Comparison of ENCODE assay signal across 12 cellular contexts in genomic region chr11:126336646-126337045, GRCh38. TPM values are rescaled to one million over a fixed set of nuclear protein-coding genes. Genes with fewer than 3 reads are reported as not detected.
DNase-seq lines count a peak whose midpoint lies in the region; ATAC-seq and TF ChIP-seq lines count a peak whose summit lies in the region.
"Had no signal": no experiment of that assay in that cellular context is flagged by ENCODE, and none has a peak within 500 bp of the region (broad histone marks: within the 10 kb centered on the region; RNA-seq: fewer than 3 reads in every experiment).

No MANE protein-coding gene starts in this region.

- 73% methylated on average over 2 of the region's 8 CpGs for WGBS in suprapubic skin

- H3K36me3 Mint-ChIP-seq in activated naive CD4-positive, alpha-beta T cell treated with anti-CD3 and anti-CD28 coated beads, Interleukin-2, amount 50 U/mL, for 72 hours, result no peaks in the 10 kb centered on the region

- ATAC-seq in activated naive CD4-positive, alpha-beta T cell treated with anti-CD3 and anti-CD28 coated beads, Interleukin-2, amount 50 U/mL, for 72 hours, result no peak
- ATAC-seq in RWPE2 (ENCODE audit: low read depth) (no peak), HG03095 (IDR thresholded peaks at IDR 0.05; ENCODE audit: unreplicated experiment) (no peak), HG02840 (IDR thresholded peaks at IDR 0.05; ENCODE audit: low FRiP score, unreplicated experiment) (no peak)

- no peak overlapping the region for H3K27ac ChIP-seq in RWPE2 (ENCODE audit: poor library complexity, severe bottlenecking)
- no peak overlapping the region for H3K27ac ChIP-seq in suprapubic skin

- TF ChIP-seq EP300 in suprapubic skin (IDR thresholded peaks at IDR 0.05), result no peak

- H3K9me3 ChIP-seq in RWPE2 (ENCODE audit: severe bottlenecking), result no peaks in the 10 kb centered on the region
- no peaks in the 10 kb centered on the region for H3K9me3 ChIP-seq in suprapubic skin
- H3K9me3 ChIP-seq: esophagus squamous epithelium had no signal

- H3K36me3 ChIP-seq in RWPE2 (ENCODE audit: low read depth), result peaks cover 6% of the 10 kb centered on the region; the same call in 1 of the 2 replicates
- peaks cover 28% of the 10 kb centered on the region for H3K36me3 ChIP-seq in suprapubic skin

- H3K9me3 Mint-ChIP-seq in activated naive CD4-positive, alpha-beta T cell treated with anti-CD3 and anti-CD28 coated beads, Interleukin-2, amount 50 U/mL, for 72 hours, result no peaks in the 10 kb centered on the region

- H3K4me3 ChIP-seq in RWPE2 (ENCODE audit: severe bottlenecking) (no peak overlapping the region), suprapubic skin (no peak overlapping the region)
- H3K4me3 ChIP-seq: esophagus squamous epithelium had no signal

- no peak for TF ChIP-seq POLR2A in suprapubic skin (IDR thresholded peaks at IDR 0.05)

- TF ChIP-seq CTCF in RWPE2 (IDR thresholded peaks at IDR 0.05; ENCODE audit: poor library complexity, severe bottlenecking) (no peak), suprapubic skin (IDR thresholded peaks at IDR 0.05) (no peak)

- no peak for DNase-seq in activated naive CD4-positive, alpha-beta T cell treated with anti-CD3 and anti-CD28 coated beads, Interleukin-2, amount 50 U/mL, for 72 hours (ENCODE audit: low spot score in 2 of 2)
- no peak for DNase-seq in activated naive CD4-positive, alpha-beta T cell (lab: John Stamatoyannopoulos, UW)
- DNase-seq in RWPE2 (ENCODE audit: low spot score) (peak; percentile 36), islet precursor cell (peak; percentile 75), suprapubic skin (ENCODE audit: low spot score in 2 of 2) (peak; percentile 56 to 61)
- no peak for DNase-seq in stimulated activated naive CD4-positive, alpha-beta T cell treated with Interleukin-2 at 50 U/mL for 16 hours (lab: John Stamatoyannopoulos, UW)
- DNase-seq: esophagus squamous epithelium; NCI-H1436; stimulated activated CD4-positive, alpha-beta T cell treated with anti-CD3 and anti-CD28 coated beads, Interleukin-1b, Interleukin-23, amount 100 ng/mL, for 48 hours; T-helper 1 cell had no signal

- H3K4me1 ChIP-seq in RWPE2 (ENCODE audit: insufficient read depth, poor library complexity, severe bottlenecking) (peaks cover 29% of the 10 kb centered on the region), suprapubic skin (peaks cover 34% of the 10 kb centered on the region)

- H3K27ac Mint-ChIP-seq in activated naive CD4-positive, alpha-beta T cell treated with anti-CD3 and anti-CD28 coated beads, Interleukin-2, amount 50 U/mL, for 72 hours, result peak overlapping the region; percentile 60 to 83

- H3K27me3 ChIP-seq in RWPE2 (ENCODE audit: insufficient read depth, poor library complexity, severe bottlenecking) (no peaks in the 10 kb centered on the region), suprapubic skin (no peaks in the 10 kb centered on the region)
- H3K27me3 ChIP-seq: esophagus squamous epithelium had no signal

RNA-seq across cellular contexts. Expression of gene ST3GAL4, which starts 18.8 kb away (rescaled TPM):
- total RNA-seq in activated naive CD4-positive, alpha-beta T cell treated with anti-CD3 and anti-CD28 coated beads, Interleukin-2, amount 50 U/mL, for 72 hours, result 10 to 100 TPM in 1 of 2 donors, 1 to 10 TPM in 1; 7.2 to 10.5 TPM
- total RNA-seq in suprapubic skin, result 10 to 100 TPM; 23.6 to 30.9 (median 26.9) TPM

RNA-seq across cellular contexts. Expression of gene DCPS, which starts 32.8 kb away (rescaled TPM):
- total RNA-seq in activated naive CD4-positive, alpha-beta T cell treated with anti-CD3 and anti-CD28 coated beads, Interleukin-2, amount 50 U/mL, for 72 hours, result 10 to 100 TPM; 28.1 to 40.2 TPM
- total RNA-seq in suprapubic skin, result 10 to 100 TPM; 15.4 to 19.1 (median 17.8) TPM

RNA-seq across cellular contexts. Expression of gene TIRAP, which starts 53.8 kb away (rescaled TPM):
- total RNA-seq in activated naive CD4-positive, alpha-beta T cell treated with anti-CD3 and anti-CD28 coated beads, Interleukin-2, amount 50 U/mL, for 72 hours, result 1 to 10 TPM; 2.8 to 7.4 TPM
- 10 to 100 TPM in 3 of 4 donors, 1 to 10 TPM in 1; 8.6 to 15.2 (median 12.6) TPM for total RNA-seq in suprapubic skin

Comparison
In these comparisons a context has a peak if more than half of its experiments do, and no peak if none do; other contexts are left out.
1. DNase-seq: peak in RWPE2 (single experiment), islet precursor cell (single experiment) and suprapubic skin (2 of 2); none in activated naive CD4-positive, alpha-beta T cell treated with anti-CD3 and anti-CD28 coated beads, Interleukin-2, amount 50 U/mL, for 72 hours (0 of 2), activated naive CD4-positive, alpha-beta T cell (0 of 4) and stimulated activated naive CD4-positive, alpha-beta T cell treated with Interleukin-2 at 50 U/mL for 16 hours (single experiment).